In the genomic region with DNA sequence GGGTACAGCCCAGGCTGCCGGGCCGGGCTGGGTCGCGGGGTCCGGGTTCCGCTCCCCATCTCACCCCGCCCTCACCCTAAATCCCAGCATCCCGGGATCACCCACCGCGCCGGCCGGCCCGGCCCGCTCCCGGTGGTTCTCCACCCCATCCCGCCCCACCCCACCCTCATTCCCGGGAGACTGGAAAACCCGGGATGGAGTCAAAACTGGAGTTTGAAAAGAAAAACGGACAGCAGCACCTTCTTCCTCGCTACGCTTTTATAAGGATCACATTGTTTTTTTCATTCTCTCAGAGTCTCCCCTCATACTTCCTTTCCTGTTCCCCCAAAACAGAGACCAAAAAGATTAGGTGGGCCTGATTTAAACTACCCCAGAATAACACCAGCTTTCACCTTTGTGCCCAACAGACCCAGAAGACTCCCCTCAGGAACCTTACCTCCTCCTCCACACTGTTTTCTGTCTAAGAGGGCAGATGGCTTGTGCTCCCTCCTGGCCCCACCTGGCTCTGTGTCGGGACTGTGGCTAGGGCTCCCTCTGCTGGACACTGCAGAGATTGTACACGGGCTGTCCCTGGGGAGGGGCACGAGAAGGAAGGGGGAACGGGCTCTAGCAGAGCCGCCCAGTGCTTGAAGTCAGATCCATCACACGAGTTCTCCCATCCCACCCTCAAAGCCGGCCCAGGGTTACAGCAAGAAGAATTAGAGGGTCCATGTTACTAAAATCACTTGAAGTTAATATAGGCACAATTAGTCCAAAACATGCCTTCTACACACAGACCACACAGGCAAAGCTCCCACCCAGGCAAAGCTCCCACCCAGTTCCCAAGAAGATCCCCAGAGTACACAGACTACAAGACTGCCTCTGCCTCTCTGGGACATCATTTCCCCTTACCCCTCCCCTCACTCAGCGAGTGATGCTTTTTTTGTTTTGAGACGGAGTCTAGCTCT, we compare ENCODE assay signal across 1 cellular context.
TF ChIP-seq lines count a peak whose summit lies in the region.

No MANE protein-coding gene starts in this region.

TF ChIP-seq in HepG2, 621 proteins besides CTCF, POLR2A, EP300 and RAD21 (continued from another document and continues in another):
- TF ChIP-seq ATF5 (CRISPR knock-in tag; IDR thresholded peaks at IDR 0.05; ENCODE audit: low read depth) (no peak), MYC (CRISPR knock-in tag; IDR thresholded peaks at IDR 0.05; ENCODE audit: borderline replicate concordance) (0 out of 2 replicates have a peak, but pooled peaks have one; percentile 34), KDM2A (CRISPR knock-in tag; IDR thresholded peaks at IDR 0.05; ENCODE audit: borderline replicate concordance, low read depth) (peak; percentile 83; the same call in 1 of the 2 replicates), PCBP2 (optimal IDR thresholded peaks at IDR 0.05; ENCODE audit: low read depth, low read length, poor library complexity, severe bottlenecking) (no peak), AHR (CRISPR knock-in tag; IDR thresholded peaks at IDR 0.05) (no peak), DNMT3B (CRISPR knock-in tag; conservative IDR thresholded peaks at IDR 0.05) (no peak), MNT (IDR thresholded peaks at IDR 0.05) (no peak), ZNF552 (CRISPR knock-in tag; IDR thresholded peaks at IDR 0.05; ENCODE audit: borderline replicate concordance) (no peak), ADNP (CRISPR knock-in tag; IDR thresholded peaks at IDR 0.05) (no peak), ZNF761 (CRISPR knock-in tag; conservative IDR thresholded peaks at IDR 0.05) (no peak), BRCA1 (CRISPR knock-in tag; IDR thresholded peaks at IDR 0.05) (no peak), DMAP1 (CRISPR knock-in tag; IDR thresholded peaks at IDR 0.05) (no peak), TMF1 (CRISPR knock-in tag; IDR thresholded peaks at IDR 0.05; ENCODE audit: low read depth) (no peak), ASH2L (IDR thresholded peaks at IDR 0.05; ENCODE audit: insufficient read length, low read depth, low read length) (no peak), FOSL1 (CRISPR knock-in tag; IDR thresholded peaks at IDR 0.05; ENCODE audit: borderline replicate concordance) (no peak), CREB1 (IDR thresholded peaks at IDR 0.05) (no peak), CREB1 (CRISPR knock-in tag; IDR thresholded peaks at IDR 0.05) (peak; percentile 32), ZNF660 (CRISPR knock-in tag; IDR thresholded peaks at IDR 0.05; ENCODE audit: borderline replicate concordance, low read depth) (no peak), ZNF773 (CRISPR knock-in tag; IDR thresholded peaks at IDR 0.05; ENCODE audit: borderline replicate concordance) (no peak), ZNF180 (CRISPR knock-in tag; IDR thresholded peaks at IDR 0.05; ENCODE audit: borderline replicate concordance, low read depth) (no peak), SMYD3 (CRISPR knock-in tag; IDR thresholded peaks at IDR 0.05) (no peak), ZNF383 (CRISPR knock-in tag; IDR thresholded peaks at IDR 0.05; ENCODE audit: borderline replicate concordance) (no peak), RERE (CRISPR knock-in tag; IDR thresholded peaks at IDR 0.05; ENCODE audit: low read depth) (no peak)
- TF ChIP-seq, protein P1, sequence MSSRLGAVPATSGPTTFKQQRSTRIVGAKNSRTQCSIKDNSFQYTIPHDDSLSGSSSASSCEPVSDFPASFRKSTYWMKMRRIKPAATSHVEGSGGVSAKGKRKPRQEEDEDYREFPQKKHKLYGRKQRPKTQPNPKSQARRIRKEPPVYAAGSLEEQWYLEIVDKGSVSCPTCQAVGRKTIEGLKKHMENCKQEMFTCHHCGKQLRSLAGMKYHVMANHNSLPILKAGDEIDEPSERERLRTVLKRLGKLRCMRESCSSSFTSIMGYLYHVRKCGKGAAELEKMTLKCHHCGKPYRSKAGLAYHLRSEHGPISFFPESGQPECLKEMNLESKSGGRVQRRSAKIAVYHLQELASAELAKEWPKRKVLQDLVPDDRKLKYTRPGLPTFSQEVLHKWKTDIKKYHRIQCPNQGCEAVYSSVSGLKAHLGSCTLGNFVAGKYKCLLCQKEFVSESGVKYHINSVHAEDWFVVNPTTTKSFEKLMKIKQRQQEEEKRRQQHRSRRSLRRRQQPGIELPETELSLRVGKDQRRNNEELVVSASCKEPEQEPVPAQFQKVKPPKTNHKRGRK (CRISPR knock-in tag; IDR thresholded peaks at IDR 0.05), result no peak
- TF ChIP-seq, protein P2, sequence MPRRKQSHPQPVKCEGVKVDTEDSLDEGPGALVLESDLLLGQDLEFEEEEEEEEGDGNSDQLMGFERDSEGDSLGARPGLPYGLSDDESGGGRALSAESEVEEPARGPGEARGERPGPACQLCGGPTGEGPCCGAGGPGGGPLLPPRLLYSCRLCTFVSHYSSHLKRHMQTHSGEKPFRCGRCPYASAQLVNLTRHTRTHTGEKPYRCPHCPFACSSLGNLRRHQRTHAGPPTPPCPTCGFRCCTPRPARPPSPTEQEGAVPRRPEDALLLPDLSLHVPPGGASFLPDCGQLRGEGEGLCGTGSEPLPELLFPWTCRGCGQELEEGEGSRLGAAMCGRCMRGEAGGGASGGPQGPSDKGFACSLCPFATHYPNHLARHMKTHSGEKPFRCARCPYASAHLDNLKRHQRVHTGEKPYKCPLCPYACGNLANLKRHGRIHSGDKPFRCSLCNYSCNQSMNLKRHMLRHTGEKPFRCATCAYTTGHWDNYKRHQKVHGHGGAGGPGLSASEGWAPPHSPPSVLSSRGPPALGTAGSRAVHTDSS (CRISPR knock-in tag; conservative IDR thresholded peaks at IDR 0.05), result no peak
- TF ChIP-seq, protein P3, sequence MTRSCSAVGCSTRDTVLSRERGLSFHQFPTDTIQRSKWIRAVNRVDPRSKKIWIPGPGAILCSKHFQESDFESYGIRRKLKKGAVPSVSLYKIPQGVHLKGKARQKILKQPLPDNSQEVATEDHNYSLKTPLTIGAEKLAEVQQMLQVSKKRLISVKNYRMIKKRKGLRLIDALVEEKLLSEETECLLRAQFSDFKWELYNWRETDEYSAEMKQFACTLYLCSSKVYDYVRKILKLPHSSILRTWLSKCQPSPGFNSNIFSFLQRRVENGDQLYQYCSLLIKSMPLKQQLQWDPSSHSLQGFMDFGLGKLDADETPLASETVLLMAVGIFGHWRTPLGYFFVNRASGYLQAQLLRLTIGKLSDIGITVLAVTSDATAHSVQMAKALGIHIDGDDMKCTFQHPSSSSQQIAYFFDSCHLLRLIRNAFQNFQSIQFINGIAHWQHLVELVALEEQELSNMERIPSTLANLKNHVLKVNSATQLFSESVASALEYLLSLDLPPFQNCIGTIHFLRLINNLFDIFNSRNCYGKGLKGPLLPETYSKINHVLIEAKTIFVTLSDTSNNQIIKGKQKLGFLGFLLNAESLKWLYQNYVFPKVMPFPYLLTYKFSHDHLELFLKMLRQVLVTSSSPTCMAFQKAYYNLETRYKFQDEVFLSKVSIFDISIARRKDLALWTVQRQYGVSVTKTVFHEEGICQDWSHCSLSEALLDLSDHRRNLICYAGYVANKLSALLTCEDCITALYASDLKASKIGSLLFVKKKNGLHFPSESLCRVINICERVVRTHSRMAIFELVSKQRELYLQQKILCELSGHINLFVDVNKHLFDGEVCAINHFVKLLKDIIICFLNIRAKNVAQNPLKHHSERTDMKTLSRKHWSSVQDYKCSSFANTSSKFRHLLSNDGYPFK (CRISPR knock-in tag; IDR thresholded peaks at IDR 0.05; ENCODE audit: borderline replicate concordance), result no peak; the same call in 1 of the 2 replicates
- TF ChIP-seq, protein P4, sequence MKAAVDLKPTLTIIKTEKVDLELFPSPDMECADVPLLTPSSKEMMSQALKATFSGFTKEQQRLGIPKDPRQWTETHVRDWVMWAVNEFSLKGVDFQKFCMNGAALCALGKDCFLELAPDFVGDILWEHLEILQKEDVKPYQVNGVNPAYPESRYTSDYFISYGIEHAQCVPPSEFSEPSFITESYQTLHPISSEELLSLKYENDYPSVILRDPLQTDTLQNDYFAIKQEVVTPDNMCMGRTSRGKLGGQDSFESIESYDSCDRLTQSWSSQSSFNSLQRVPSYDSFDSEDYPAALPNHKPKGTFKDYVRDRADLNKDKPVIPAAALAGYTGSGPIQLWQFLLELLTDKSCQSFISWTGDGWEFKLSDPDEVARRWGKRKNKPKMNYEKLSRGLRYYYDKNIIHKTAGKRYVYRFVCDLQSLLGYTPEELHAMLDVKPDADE (CRISPR knock-in tag; IDR thresholded peaks at IDR 0.05), result no peak
- TF ChIP-seq, protein P5, sequence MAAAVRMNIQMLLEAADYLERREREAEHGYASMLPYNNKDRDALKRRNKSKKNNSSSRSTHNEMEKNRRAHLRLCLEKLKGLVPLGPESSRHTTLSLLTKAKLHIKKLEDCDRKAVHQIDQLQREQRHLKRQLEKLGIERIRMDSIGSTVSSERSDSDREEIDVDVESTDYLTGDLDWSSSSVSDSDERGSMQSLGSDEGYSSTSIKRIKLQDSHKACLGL (CRISPR knock-in tag; IDR thresholded peaks at IDR 0.05), result no peak
- TF ChIP-seq, protein P6, sequence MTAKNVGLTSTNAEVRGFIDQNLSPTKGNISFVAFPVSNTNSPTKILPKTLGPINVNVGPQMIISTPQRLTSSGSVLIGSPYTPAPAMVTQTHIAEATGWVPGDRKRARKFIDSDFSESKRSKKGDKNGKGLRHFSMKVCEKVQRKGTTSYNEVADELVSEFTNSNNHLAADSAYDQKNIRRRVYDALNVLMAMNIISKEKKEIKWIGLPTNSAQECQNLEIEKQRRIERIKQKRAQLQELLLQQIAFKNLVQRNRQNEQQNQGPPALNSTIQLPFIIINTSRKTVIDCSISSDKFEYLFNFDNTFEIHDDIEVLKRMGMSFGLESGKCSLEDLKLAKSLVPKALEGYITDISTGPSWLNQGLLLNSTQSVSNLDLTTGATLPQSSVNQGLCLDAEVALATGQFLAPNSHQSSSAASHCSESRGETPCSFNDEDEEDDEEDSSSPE (CRISPR knock-in tag; IDR thresholded peaks at IDR 0.05), result peak; percentile 21; the same call in 1 of the 2 replicates
